ENCODE assay signal across 11 cellular contexts in the genomic region with DNA sequence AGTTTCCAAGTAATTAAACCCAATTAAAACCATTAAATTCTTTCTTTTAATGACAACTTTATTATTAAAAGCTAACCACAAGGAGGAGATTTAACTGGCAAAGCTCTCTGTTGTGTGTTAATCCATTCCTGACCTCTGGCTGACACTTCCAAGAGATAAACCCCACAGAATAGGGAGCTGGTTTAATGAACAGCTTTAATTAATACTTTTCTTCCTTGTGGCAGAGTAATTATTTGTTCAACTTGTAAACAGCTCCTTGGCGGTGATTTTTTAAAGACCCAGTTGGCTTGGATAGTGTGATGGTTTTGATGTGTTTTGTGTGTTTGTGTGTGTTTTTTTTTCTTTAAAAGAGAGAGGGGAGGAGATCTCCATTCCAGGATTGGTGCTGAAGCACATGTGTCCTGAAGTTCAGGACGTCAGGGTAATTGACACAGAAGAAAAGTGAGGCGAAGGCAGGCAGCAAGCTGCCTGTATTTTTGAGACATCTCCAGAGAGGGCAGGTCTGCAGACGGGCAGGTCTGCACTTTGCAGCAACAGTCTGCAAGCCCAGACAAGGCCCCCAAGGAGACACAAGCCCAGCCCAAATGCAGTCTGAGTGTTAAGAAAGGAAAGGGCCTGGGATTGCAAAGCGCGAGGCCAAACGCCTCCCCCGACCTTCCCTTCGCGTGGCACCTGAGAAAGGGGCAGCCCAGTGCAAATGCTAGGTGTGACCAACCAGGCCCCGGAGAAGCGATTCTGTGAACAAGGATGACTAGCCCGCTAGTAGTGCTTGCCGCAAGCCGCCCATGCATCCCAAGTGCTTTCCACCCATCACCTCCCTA.
DNase-seq lines count a peak whose midpoint lies in the region; ATAC-seq, FAIRE-seq and TF ChIP-seq lines count a peak whose summit lies in the region.
"Had no signal": no experiment of that assay in that cellular context is flagged by ENCODE, and none has a peak within 500 bp of the region (broad histone marks: within the 10 kb centered on the region; RNA-seq: fewer than 3 reads in every experiment).

No MANE protein-coding gene starts in this region.

- H3K4me2 ChIP-seq in A549 (peak overlapping the region; percentile 45), H1 (ENCODE audit: insufficient read depth in 1 of 2, low read depth in 2 of 2, low read length in 2 of 2) (no peak overlapping the region)

- H3K4me1 ChIP-seq in A549: peaks cover 45% of the 10 kb centered on the region
- peaks cover 0 to 7% (median 2%) of the 10 kb centered on the region in 4 experiments; a peak in 4 of 7 replicates for H3K4me1 ChIP-seq in H1 (replicated peaks in 1 of 4; ENCODE audit: control insufficient read depth in 3 of 4, insufficient read depth in 4 of 4, low read length in 3 of 4)

- H3K27ac ChIP-seq in A549 (peak overlapping the region; percentile 81 to 91), H1 (ENCODE audit: low read depth, low read length) (no peak overlapping the region)

- H3K9me3 ChIP-seq in A549 (no peaks in the 10 kb centered on the region), H1 (ENCODE audit: insufficient read depth in 2 of 2, low read depth in 1 of 2, low read length in 1 of 2) (no peaks in the 10 kb centered on the region)

- H3K9ac ChIP-seq in H1 (replicated peaks in 1 of 4; ENCODE audit: extremely low read depth in 1 of 4, low read depth in 3 of 4, low read length in 3 of 4): no peak overlapping the region

- POLR2A ChIA-PET in A549 (lab: Yijun Ruan, JAX) (no interaction called here), H1 (lab: Charles Lee; ENCODE audit: partially characterized antibody) (no interaction called here)

- ATAC-seq in A549: peak; percentile 66 to 68
- ATAC-seq: activated CD8-positive, alpha-beta T cell treated with anti-CD3 and anti-CD28 coated beads for 36 hours had no signal

- H4K20me1 ChIP-seq in H1 (replicated peaks in 1 of 2; ENCODE audit: control insufficient read depth in 1 of 2, insufficient read depth in 2 of 2, low read length in 2 of 2): no peaks in the 10 kb centered on the region

- no peaks in the 10 kb centered on the region for H3K27me3 ChIP-seq in H1 (replicated peaks in 1 of 4; ENCODE audit: control insufficient read depth in 3 of 4, extremely low read depth in 1 of 4, insufficient read depth in 3 of 4, low read length in 3 of 4)

- TF ChIP-seq CTCF in A549 (IDR thresholded peaks at IDR 0.05) (no peak), H1 (IDR thresholded peaks at IDR 0.05; ENCODE audit: control extremely low read depth in 1 of 3, insufficient read depth in 1 of 3, low read depth in 1 of 3, low read length in 3 of 3) (no peak)

- 73% methylated on average over 15 of the region's 15 CpGs for WGBS in A549 (ENCODE audit: missing lambda C conversion rate)
- WGBS in H1 (ENCODE audit: extremely low coverage in 1 of 2, insufficient coverage in 1 of 2, insufficient read length in 1 of 2, insufficient replicate concordance in 2 of 2, low coverage in 1 of 2, low lambda C conversion rate in 2 of 2, missing lambda C conversion rate in 1 of 2), 2 experiments: 83% methylated on average over 15 of the region's 15 CpGs; no CpG with 5 or more reads in 1 of the 2 experiments

- CTCF ChIA-PET in A549 (lab: Yijun Ruan, JAX) (interaction anchor here (0.7 to 1.2 kb wide), 7 partner anchors 22 to 549 kb away, joined by 3 read pairs; no protein-coding TSS in a partner anchor), H1 (lab: Charles Lee; ENCODE audit: partially characterized antibody) (interaction anchor here (0.7 to 0.9 kb wide), 3 partner anchors 8 to 370 kb away, joined by 3 read pairs; no protein-coding TSS in a partner anchor)

- no peak overlapping the region for H2BK12ac ChIP-seq in H1 (ENCODE audit: low read depth, low read length)

- no peak overlapping the region for H3K4me3 ChIP-seq in A549
- H3K4me3 ChIP-seq in H1 (ENCODE audit: extremely low read depth in 1 of 4, insufficient read depth in 2 of 4, low read depth in 3 of 4, low read length in 4 of 4): no peak overlapping the region

- H3K23me2 ChIP-seq in H1 (ENCODE audit: low read depth, low read length): no peaks in the 10 kb centered on the region

- no peak overlapping the region for H4K5ac ChIP-seq in H1 (ENCODE audit: insufficient read length, low read depth, low read length)

- no peak overlapping the region for H2BK120ac ChIP-seq in H1 (replicated peaks; ENCODE audit: low read depth, low read length)

- H3K56ac ChIP-seq in H1 (replicated peaks; ENCODE audit: insufficient read length, low read depth, low read length): no peak overlapping the region

- DNase-seq in A549 (ENCODE audit: low read depth in 1 of 2, low spot score in 1 of 2): no peak
- DNase-seq in NCI-H1105 treated with DMSO at 0.1 percent for 48 hours (lab: John Stamatoyannopoulos, UW): peak; percentile 86
- DNase-seq in H1 (ENCODE audit: low read depth in 1 of 2, low spot score in 2 of 2): no peak
- peak; percentile 44 for DNase-seq in mucosa of gallbladder (ENCODE audit: low spot score)
- DNase-seq in SKM-1 treated with dmso at 0.1 percent for 144 hours (lab: John Stamatoyannopoulos, UW; ENCODE audit: unreplicated experiment): no peak
- DNase-seq in hepatic stellate cell (ENCODE audit: low spot score): no peak
- no peak for DNase-seq in H54 (ENCODE audit: insufficient read length, low spot score)
- no peak for DNase-seq in midbrain (lab: John Stamatoyannopoulos, UW)
- DNase-seq: activated CD8-positive, alpha-beta T cell treated with anti-CD3 and anti-CD28 coated beads for 36 hours; dermis blood vessel endothelial cell; stimulated activated CD8-positive, alpha-beta memory T cell treated with anti-CD3 and anti-CD28 coated beads, Interleukin-4, amount 100 ng/mL, for 48 hours had no signal

- no peak overlapping the region for H4K8ac ChIP-seq in H1 (ENCODE audit: extremely low read depth, insufficient read depth, low read length)

- H3K18ac ChIP-seq in H1 (ENCODE audit: extremely low read depth, low read length): no peak overlapping the region

- H3K14ac ChIP-seq in H1 (ENCODE audit: insufficient read length): no peak overlapping the region

- peak overlapping the region; percentile 22 for H4K91ac ChIP-seq in H1 (replicated peaks; ENCODE audit: insufficient read length, low read length)

- H2AFZ ChIP-seq in H1 (ENCODE audit: low read length): peak overlapping the region; percentile 90

- no peak overlapping the region for H3K23ac ChIP-seq in H1 (ENCODE audit: insufficient read length)

- H2AK5ac ChIP-seq in H1 (ENCODE audit: low read depth, low read length): no peak overlapping the region

- H2BK15ac ChIP-seq in H1 (ENCODE audit: low read length): no peak overlapping the region

- FAIRE-seq in A549 (lab: Jason Lieb, UNC): no peak
- FAIRE-seq in H1 (lab: Jason Lieb, UNC): no peak
- no peak for FAIRE-seq in H54 (lab: Jason Lieb, UNC)

- TF ChIP-seq POLR2A in A549 (IDR thresholded peaks at IDR 0.05; ENCODE audit: low read length) (no peak), H1 (IDR thresholded peaks at IDR 0.05; ENCODE audit: control extremely low read depth in 1 of 2, low read depth in 2 of 2, low read length in 2 of 2) (no peak), H54 (IDR thresholded peaks at IDR 0.05; ENCODE audit: low read depth, low read length) (no peak)

- TF ChIP-seq RAD21 in A549 (conservative IDR thresholded peaks at IDR 0.05 in 1 of 2, IDR thresholded peaks at IDR 0.05 in 1 of 2) (no peak), H1 (IDR thresholded peaks at IDR 0.05 in 1 of 2, conservative IDR thresholded peaks at IDR 0.05 in 1 of 2; ENCODE audit: low read depth in 2 of 2, low read length in 2 of 2) (no peak)

- TF ChIP-seq EP300 in A549 (IDR thresholded peaks at IDR 0.05) (no peak), H1 (IDR thresholded peaks at IDR 0.05; ENCODE audit: borderline replicate concordance in 1 of 2, low read depth in 2 of 2, low read length in 2 of 2) (no peak)

- no peak overlapping the region for H2BK5ac ChIP-seq in H1 (ENCODE audit: low read depth, low read length)

- no peaks in the 10 kb centered on the region for H3K36me3 ChIP-seq in H1 (ENCODE audit: control insufficient read depth in 2 of 4, insufficient read depth in 4 of 4, low read length in 3 of 4)

- H3K4ac ChIP-seq in H1 (replicated peaks; ENCODE audit: insufficient read length, low read depth, low read length): no peak overlapping the region

- no peaks in the 10 kb centered on the region for H3K79me2 ChIP-seq in H1 (ENCODE audit: control insufficient read depth in 1 of 2, insufficient read depth in 2 of 2, low read length in 2 of 2)

- 0 out of 2 replicates have a peak overlapping the region, but pooled peaks have one; percentile 13 for H2BK20ac ChIP-seq in H1 (ENCODE audit: low read length)

- H3K79me1 ChIP-seq in H1 (ENCODE audit: low read depth, low read length): no peaks in the 10 kb centered on the region

TF ChIP-seq in A549, 52 proteins besides CTCF, POLR2A, EP300 and RAD21:
- TF ChIP-seq, protein P1, sequence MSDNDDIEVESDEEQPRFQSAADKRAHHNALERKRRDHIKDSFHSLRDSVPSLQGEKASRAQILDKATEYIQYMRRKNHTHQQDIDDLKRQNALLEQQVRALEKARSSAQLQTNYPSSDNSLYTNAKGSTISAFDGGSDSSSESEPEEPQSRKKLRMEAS (IDR thresholded peaks at IDR 0.05): 0 out of 2 replicates have a peak, but pooled peaks have one; percentile 18
- TF ChIP-seq JUNB (IDR thresholded peaks at IDR 0.05): no peak

TF ChIP-seq in H1, 55 proteins besides CTCF, POLR2A, EP300 and RAD21:
- no peak for TF ChIP-seq CHD2 (IDR thresholded peaks at IDR 0.05; ENCODE audit: low read length)
- no peak for TF ChIP-seq KDM5A (IDR thresholded peaks at IDR 0.05; ENCODE audit: low read length)
- TF ChIP-seq RXRA (IDR thresholded peaks at IDR 0.05; ENCODE audit: insufficient read depth, low read depth, low read length): no peak
- no peak for TF ChIP-seq CEBPB (IDR thresholded peaks at IDR 0.05; ENCODE audit: low read depth, low read length)
- no peak for TF ChIP-seq JUND (IDR thresholded peaks at IDR 0.05; ENCODE audit: low read length)
- TF ChIP-seq ZNF274 (IDR thresholded peaks at IDR 0.05; ENCODE audit: borderline replicate concordance, extremely low read depth, low read length): no peak
- no peak for TF ChIP-seq RBBP5 (IDR thresholded peaks at IDR 0.05; ENCODE audit: borderline replicate concordance, low read depth, low read length)
- TF ChIP-seq FOSL1 (IDR thresholded peaks at IDR 0.05; ENCODE audit: insufficient read depth, low read depth, low read length): no peak
- TF ChIP-seq SIX5 (IDR thresholded peaks at IDR 0.05; ENCODE audit: low read depth, low read length): no peak
- no peak for TF ChIP-seq KDM4A (IDR thresholded peaks at IDR 0.05; ENCODE audit: low read depth, low read length, severe bottlenecking)
- TF ChIP-seq CREB1 (IDR thresholded peaks at IDR 0.05): no peak

Comparison
In these comparisons a context has a peak if more than half of its experiments do, and no peak if none do; other contexts are left out.
1. DNase-seq: peak in NCI-H1105 treated with DMSO at 0.1 percent for 48 hours (single experiment) and mucosa of gallbladder (single experiment); none in A549 (0 of 2), H1 (0 of 2), SKM-1 treated with dmso at 0.1 percent for 144 hours (single experiment), hepatic stellate cell (single experiment), H54 (single experiment) and midbrain (single experiment).